In genomic region chr11:64743591-64744543, GRCh38 we compare ENCODE assay signal across 8 cellular contexts. TPM values are rescaled to one million over a fixed set of nuclear protein-coding genes. Genes with fewer than 3 reads are reported as not detected.
DNase-seq lines count a peak whose midpoint lies in the region; ATAC-seq and TF ChIP-seq lines count a peak whose summit lies in the region.

Gene RASGRP2, minus strand, starts transcription at chr11:64744142. Its CDS starts 1,276 bp downstream, at chr11:64742866.

- H3K9ac ChIP-seq in SK-N-MC (ENCODE audit: insufficient read length) = peak within 1 kb of the TSS; percentile 61

- H3K9me3 ChIP-seq in SK-N-MC (ENCODE audit: low read depth, low read length) (no peaks in the 10 kb centered on the region), heart right ventricle (no peaks in the 10 kb centered on the region), prostate gland (no peaks in the 10 kb centered on the region)

- H3K36me3 ChIP-seq in SK-N-MC (ENCODE audit: insufficient read depth, low read length) = no peaks in the 10 kb centered on the region
- peaks cover 0 to 22% (median 0%) of the 10 kb centered on the region in 9 donors for H3K36me3 ChIP-seq in heart right ventricle
- H3K36me3 ChIP-seq in prostate gland = no peaks in the 10 kb centered on the region
- H3K36me3 ChIP-seq in urinary bladder (ENCODE audit: insufficient read depth) = no peaks in the 10 kb centered on the region

- no peaks in the 10 kb centered on the region for H3K27me3 Mint-ChIP-seq in activated naive CD4-positive, alpha-beta T cell treated with anti-CD3 and anti-CD28 coated beads, Interleukin-2, amount 50 U/mL, for 24 hours

- TF ChIP-seq CTCF in 22Rv1 (IDR thresholded peaks at IDR 0.05) = peak; percentile 80
- TF ChIP-seq CTCF in heart right ventricle (IDR thresholded peaks at IDR 0.05) = peak; percentile 68 to 85 (median 79)
- peak in 2 of 4 experiments; percentile 60 to 69 for TF ChIP-seq CTCF in prostate gland (IDR thresholded peaks at IDR 0.05)

- intact Hi-C loops in heart right ventricle (cut with DNase I) (loop anchor here in 1 of 10 donors (5.0 kb wide), 1 partner anchor 33 kb away; the partner anchor contains the start of gene SF1), prostate gland (cut with DNase I) (loop anchor here (5.0 kb wide), 1 partner anchor 33 kb away; the partner anchor contains the start of gene SF1)

- H3K4me3 ChIP-seq in SK-N-MC = peak within 1 kb of the TSS; percentile 78
- peak within 1 kb of the TSS; percentile 44 to 80 (median 68) for H3K4me3 ChIP-seq in heart right ventricle
- peak within 1 kb of the TSS; percentile 40 to 45 for H3K4me3 ChIP-seq in prostate gland
- peak within 1 kb of the TSS; percentile 54 for H3K4me3 ChIP-seq in urinary bladder (ENCODE audit: low read depth, low read length)

- peak; percentile 40 to 64 (median 55) for ATAC-seq in heart right ventricle

- peaks cover 41% of the 10 kb centered on the region for H3K4me1 Mint-ChIP-seq in activated naive CD4-positive, alpha-beta T cell treated with anti-CD3 and anti-CD28 coated beads, Interleukin-2, amount 50 U/mL, for 24 hours

- 1% methylated on average over 57 of the region's 57 CpGs for WGBS in heart right ventricle, 2 donors
- 2% methylated on average over 52 of the region's 57 CpGs for WGBS in prostate gland
- 1% methylated on average over 57 of the region's 57 CpGs for WGBS in urinary bladder

- DNase-seq in SK-N-MC (ENCODE audit: low read depth, low spot score) (no peak), heart right ventricle (peak; percentile 90 to 92), prostate gland (ENCODE audit: low spot score) (peak; percentile 36), NCI-H187 treated with DMSO at 0.1 percent for 48 hours (lab: John Stamatoyannopoulos, UW) (no peak)

- H3K4me3 Mint-ChIP-seq in activated naive CD4-positive, alpha-beta T cell treated with anti-CD3 and anti-CD28 coated beads, Interleukin-2, amount 50 U/mL, for 24 hours = peak within 1 kb of the TSS; percentile 85

- peak within 1 kb of the TSS; percentile 89 for H3K27ac Mint-ChIP-seq in activated naive CD4-positive, alpha-beta T cell treated with anti-CD3 and anti-CD28 coated beads, Interleukin-2, amount 50 U/mL, for 24 hours

- H3K36me3 Mint-ChIP-seq in activated naive CD4-positive, alpha-beta T cell treated with anti-CD3 and anti-CD28 coated beads, Interleukin-2, amount 50 U/mL, for 24 hours = no peaks in the 10 kb centered on the region

- H3K27me3 ChIP-seq in heart right ventricle (no peaks in the 10 kb centered on the region), prostate gland (replicated peaks; ENCODE audit: insufficient read depth) (no peaks in the 10 kb centered on the region)

- H3K9me3 Mint-ChIP-seq in activated naive CD4-positive, alpha-beta T cell treated with anti-CD3 and anti-CD28 coated beads, Interleukin-2, amount 50 U/mL, for 24 hours = no peaks in the 10 kb centered on the region

- no peak within 1 kb of the TSS for H3K27ac ChIP-seq in 22Rv1
- H3K27ac ChIP-seq in SK-N-MC = no peak within 1 kb of the TSS
- peak within 1 kb of the TSS; percentile 91 to 99 (median 96) for H3K27ac ChIP-seq in heart right ventricle
- H3K27ac ChIP-seq in prostate gland = peak within 1 kb of the TSS; percentile 77 to 83
- no peak within 1 kb of the TSS for H3K27ac ChIP-seq in urinary bladder (ENCODE audit: low read depth)

- TF ChIP-seq POLR2A in GM19099 (IDR thresholded peaks at IDR 0.05; ENCODE audit: extremely low read depth, insufficient read length, low read depth) (peak; percentile 26), prostate gland (IDR thresholded peaks at IDR 0.05) (no peak)

- H3K4me1 ChIP-seq in heart right ventricle = peaks cover 16 to 44% (median 41%) of the 10 kb centered on the region in 9 donors
- peaks cover 7% of the 10 kb centered on the region for H3K4me1 ChIP-seq in prostate gland (replicated peaks)
- peaks cover 2% of the 10 kb centered on the region for H3K4me1 ChIP-seq in urinary bladder (ENCODE audit: insufficient read depth)

RNA-seq across cellular contexts. Expression of gene RASGRP2, which starts in this region (rescaled TPM):
- total RNA-seq in heart right ventricle (10 to 100 TPM; 18.9 to 49.8 (median 25.4) TPM), prostate gland (10 to 100 TPM; 13.3 to 28.7 TPM), urinary bladder (7.6 TPM)
- polyA plus RNA-seq in heart right ventricle (100 to 1,000 TPM in 1 of 2 donors, 10 to 100 TPM in 1; 31.3 to 128 TPM), urinary bladder (46.1 TPM)

Comparison
In these comparisons a context has a peak if more than half of its experiments do, and no peak if none do; other contexts are left out.
1. H3K27ac ChIP-seq: peak in heart right ventricle (10 of 10) and prostate gland (2 of 2); none in 22Rv1 (single experiment), SK-N-MC (single experiment) and urinary bladder (single experiment).
2. DNase-seq: peak in heart right ventricle (2 of 2) and prostate gland (single experiment); none in SK-N-MC (single experiment) and NCI-H187 treated with DMSO at 0.1 percent for 48 hours (single experiment).
3. Peak in every context shown above with its lines, with median percentiles within 50 percentile points of each other: H3K4me3 ChIP-seq.